17 cellular contexts compared by ENCODE assay signal in genomic region chr13:98397221-98397620, GRCh38.
A peak's percentile ranks its signal among the peaks of the same experiment; 100 is the strongest.
DNase-seq lines count a peak whose midpoint lies in the region; ATAC-seq and TF ChIP-seq lines count a peak whose summit lies in the region.
"Had no signal": no experiment of that assay in that cellular context is flagged by ENCODE, and none has a peak within 500 bp of the region (broad histone marks: within the 10 kb centered on the region; RNA-seq: fewer than 3 reads in every experiment).

No MANE protein-coding gene starts in this region.

- H3K4me2 ChIP-seq in fibroblast of lung (ENCODE audit: extremely low read depth, insufficient read depth, low read length), result no peak overlapping the region
- H3K4me2 ChIP-seq in neural progenitor cell, result no peak overlapping the region
- H3K4me2 ChIP-seq in mammary epithelial cell (ENCODE audit: insufficient read depth, low read depth, low read length), result no peak overlapping the region

- H3K27ac Mint-ChIP-seq in neural progenitor cell, result no peak overlapping the region
- no peak overlapping the region for H3K27ac Mint-ChIP-seq in effector memory CD8-positive, alpha-beta T cell
- H3K27ac Mint-ChIP-seq: activated T-helper 2 cell treated with anti-CD3 and anti-CD28 coated beads, Interferon-gamma antibody, Interleukin-2, Interleukin-4, amounts not matched to agents 10 μg/mL and 5 μg/mL and 100 μg/mL, durations not matched to agents 14 hours and 24 hours and 36 hours; dendritic cell treated with granulocyte-macrophage colony-stimulating factor and Interleukin-4, amounts not matched to agents 40 ng/mL and 50 ng/mL, for 4 days had no signal

- no peak overlapping the region for H2AFZ ChIP-seq in fibroblast of lung (ENCODE audit: low read length)
- H2AFZ ChIP-seq in neural progenitor cell (replicated peaks), result no peak overlapping the region
- H2AFZ ChIP-seq in mammary epithelial cell (ENCODE audit: low read depth, low read length), result no peak overlapping the region

- peaks cover 3% of the 10 kb centered on the region for H3K36me3 ChIP-seq in fibroblast of lung (ENCODE audit: control insufficient read depth, insufficient read depth, low read length)
- H3K36me3 ChIP-seq in neural progenitor cell, result no peaks in the 10 kb centered on the region
- H3K36me3 ChIP-seq in mammary epithelial cell (ENCODE audit: insufficient read depth, low read length), result no peaks in the 10 kb centered on the region

- H3K27me3 Mint-ChIP-seq in neural progenitor cell (ENCODE audit: insufficient read depth, low read depth), result no peaks in the 10 kb centered on the region
- H3K27me3 Mint-ChIP-seq in effector memory CD8-positive, alpha-beta T cell, result peaks cover 47 to 62% of the 10 kb centered on the region in 2 donors

- no peaks in the 10 kb centered on the region for H3F3A ChIP-seq in neural progenitor cell (ENCODE audit: low read depth)

- WGBS in mammary epithelial cell (ENCODE audit: low coverage, missing lambda C conversion rate), result 100% methylated on average over 1 of the region's 1 CpG

- H3K9me3 ChIP-seq in fibroblast of lung (ENCODE audit: control insufficient read depth, insufficient read depth, low read depth, low read length) (no peaks in the 10 kb centered on the region), neural progenitor cell (ENCODE audit: low read depth) (no peaks in the 10 kb centered on the region), mammary epithelial cell (replicated peaks; ENCODE audit: insufficient read depth, low read length) (no peaks in the 10 kb centered on the region)
- H3K9me3 ChIP-seq: Caco-2, mucosa of descending colon had no signal

- no TSS peak for BruUV-seq in mammary epithelial cell (replicated peaks; lab: Mats Ljungman, UMichigan)

- intact Hi-C loops in mammary epithelial cell (cut with micrococcal nuclease), result no loop called here

- no peak for ATAC-seq in effector memory CD8-positive, alpha-beta T cell (replicated peaks)
- no peak for ATAC-seq in HG03045 (IDR thresholded peaks at IDR 0.05; ENCODE audit: unreplicated experiment)
- ATAC-seq: mucosa of descending colon had no signal

- no peak overlapping the region for H3K27ac ChIP-seq in fibroblast of lung (ENCODE audit: insufficient read depth, low read length)
- H3K27ac ChIP-seq in neural progenitor cell, result no peak overlapping the region
- no peak overlapping the region for H3K27ac ChIP-seq in mammary epithelial cell (ENCODE audit: insufficient read depth, low read depth, low read length)

- H3K4me1 Mint-ChIP-seq in neural progenitor cell, result peaks cover 12% of the 10 kb centered on the region
- no peaks in the 10 kb centered on the region for H3K4me1 Mint-ChIP-seq in effector memory CD8-positive, alpha-beta T cell (ENCODE audit: low read depth in 2 of 2)

- no peaks in the 10 kb centered on the region for H3K9me3 Mint-ChIP-seq in neural progenitor cell
- no peaks in the 10 kb centered on the region for H3K9me3 Mint-ChIP-seq in effector memory CD8-positive, alpha-beta T cell
- H3K9me3 Mint-ChIP-seq: activated T-helper 2 cell treated with anti-CD3 and anti-CD28 coated beads, Interferon-gamma antibody, Interleukin-2, Interleukin-4, amounts not matched to agents 10 μg/mL and 5 μg/mL and 100 μg/mL, durations not matched to agents 14 hours and 24 hours and 36 hours; dendritic cell treated with granulocyte-macrophage colony-stimulating factor and Interleukin-4, amounts not matched to agents 40 ng/mL and 50 ng/mL, for 4 days; HFFc6 had no signal

- H4K20me1 ChIP-seq in fibroblast of lung (ENCODE audit: control insufficient read depth, extremely low read depth, insufficient read depth, low read length) (no peaks in the 10 kb centered on the region), neural progenitor cell (ENCODE audit: low read depth) (no peaks in the 10 kb centered on the region), mammary epithelial cell (ENCODE audit: insufficient read depth, low read length) (no peaks in the 10 kb centered on the region)

- TF ChIP-seq CTCF in fibroblast of lung (conservative IDR thresholded peaks at IDR 0.05 in 1 of 2, IDR thresholded peaks at IDR 0.05 in 1 of 2; ENCODE audit: low read depth in 1 of 2, low read length in 2 of 2) (peak; percentile 54 to 72), neural progenitor cell (IDR thresholded peaks at IDR 0.05) (peak; percentile 14), mammary epithelial cell (conservative IDR thresholded peaks at IDR 0.05 in 1 of 2, IDR thresholded peaks at IDR 0.05 in 1 of 2; ENCODE audit: extremely low read depth in 1 of 2, insufficient read depth in 1 of 2, low read depth in 1 of 2, low read length in 2 of 2) (peak in 1 of 2 donors; percentile 32)

- in situ Hi-C loops in Caki2 (cut with HindIII; ENCODE audit: low pct_unique_long_range_greater_than_20kb, low sequenced_read_pairs) (no loop called here), SK-MEL-5 (cut with HindIII; ENCODE audit: low pct_unique_long_range_greater_than_20kb, low sequenced_read_pairs) (no loop called here), mammary epithelial cell (cut with MboI; ENCODE audit: low sequenced_read_pairs in 2 of 2) (no loop called here)

- H3K36me3 Mint-ChIP-seq in neural progenitor cell, result peaks cover 20% of the 10 kb centered on the region
- no peaks in the 10 kb centered on the region for H3K36me3 Mint-ChIP-seq in effector memory CD8-positive, alpha-beta T cell (ENCODE audit: insufficient read depth)

- H3K79me2 ChIP-seq in fibroblast of lung (ENCODE audit: control insufficient read depth, insufficient read depth, low read length) (no peaks in the 10 kb centered on the region), neural progenitor cell (ENCODE audit: low read depth) (no peaks in the 10 kb centered on the region), mammary epithelial cell (ENCODE audit: insufficient read depth, low read length) (no peaks in the 10 kb centered on the region)

- CTCF ChIA-PET in mammary epithelial cell (lab: Charles Lee; ENCODE audit: low non-redundant PET), result no interaction called here

- dilution Hi-C loops in mammary epithelial cell (cut with HindIII; ENCODE audit: low sequenced_read_pairs), result no loop called here

- DNase-seq in Caki2 (ENCODE audit: low read depth), result peak; percentile 7
- DNase-seq in SK-MEL-5 (ENCODE audit: low read depth, low spot score), result peak; percentile 70
- DNase-seq in fibroblast of lung (ENCODE audit: low read depth in 2 of 2), result peak; percentile 19 to 66
- DNase-seq in neural progenitor cell (ENCODE audit: low spot score), result no peak
- DNase-seq in NCI-H187 (lab: John Stamatoyannopoulos, UW), result no peak
- no peak for DNase-seq in effector memory CD8-positive, alpha-beta T cell
- DNase-seq in mammary epithelial cell, result no peak
- DNase-seq: activated CD4-positive, alpha-beta T cell treated with anti-CD3 and anti-CD28 coated beads for 4 hours; Caco-2; HFFc6; MM.1S; mucosa of descending colon; NCI-H226; small intestine had no signal

- no peak overlapping the region for H3K4me3 ChIP-seq in fibroblast of lung (replicated peaks in 1 of 4; ENCODE audit: control extremely low read depth in 1 of 4, insufficient read depth in 1 of 4, low read depth in 3 of 4, low read length in 4 of 4)
- H3K4me3 ChIP-seq in neural progenitor cell, result no peak overlapping the region
- H3K4me3 ChIP-seq in mammary epithelial cell (replicated peaks in 1 of 3; ENCODE audit: insufficient read depth in 1 of 3, low read depth in 2 of 3, low read length in 3 of 3), result no peak overlapping the region
- H3K4me3 ChIP-seq: mucosa of descending colon had no signal

- H3K27me3 ChIP-seq in fibroblast of lung (ENCODE audit: control insufficient read depth, insufficient read depth, low read length), result no peaks in the 10 kb centered on the region
- no peaks in the 10 kb centered on the region for H3K27me3 ChIP-seq in neural progenitor cell
- H3K27me3 ChIP-seq in mammary epithelial cell (ENCODE audit: insufficient read depth, low read length), result no peaks in the 10 kb centered on the region

- H3K4me1 ChIP-seq in fibroblast of lung (ENCODE audit: control insufficient read depth, extremely low read depth, insufficient read depth, low read length) (peaks cover 2% of the 10 kb centered on the region), neural progenitor cell (no peaks in the 10 kb centered on the region), mammary epithelial cell (ENCODE audit: insufficient read depth, low read length) (no peaks in the 10 kb centered on the region)

- H3K9ac ChIP-seq in fibroblast of lung (ENCODE audit: insufficient read depth, low read length), result no peak overlapping the region
- no peak overlapping the region for H3K9ac ChIP-seq in neural progenitor cell
- no peak overlapping the region for H3K9ac ChIP-seq in mammary epithelial cell (ENCODE audit: insufficient read depth, low read length)

- H3K4me3 Mint-ChIP-seq in neural progenitor cell, result no peak overlapping the region
- H3K4me3 Mint-ChIP-seq in effector memory CD8-positive, alpha-beta T cell, result no peak overlapping the region
- H3K4me3 Mint-ChIP-seq: dendritic cell treated with granulocyte-macrophage colony-stimulating factor and Interleukin-4, amounts not matched to agents 40 ng/mL and 50 ng/mL, for 4 days; HFFc6 had no signal

Comparison
In these comparisons a context has a peak if more than half of its experiments do, and no peak if none do; other contexts are left out.
1. DNase-seq: peak in Caki2 (single experiment), SK-MEL-5 (single experiment) and fibroblast of lung (2 of 2); none in neural progenitor cell (single experiment), NCI-H187 (0 of 2), effector memory CD8-positive, alpha-beta T cell (0 of 3) and mammary epithelial cell (single experiment).